Comparison of ENCODE assay signal across 15 cellular contexts in the genomic region with DNA sequence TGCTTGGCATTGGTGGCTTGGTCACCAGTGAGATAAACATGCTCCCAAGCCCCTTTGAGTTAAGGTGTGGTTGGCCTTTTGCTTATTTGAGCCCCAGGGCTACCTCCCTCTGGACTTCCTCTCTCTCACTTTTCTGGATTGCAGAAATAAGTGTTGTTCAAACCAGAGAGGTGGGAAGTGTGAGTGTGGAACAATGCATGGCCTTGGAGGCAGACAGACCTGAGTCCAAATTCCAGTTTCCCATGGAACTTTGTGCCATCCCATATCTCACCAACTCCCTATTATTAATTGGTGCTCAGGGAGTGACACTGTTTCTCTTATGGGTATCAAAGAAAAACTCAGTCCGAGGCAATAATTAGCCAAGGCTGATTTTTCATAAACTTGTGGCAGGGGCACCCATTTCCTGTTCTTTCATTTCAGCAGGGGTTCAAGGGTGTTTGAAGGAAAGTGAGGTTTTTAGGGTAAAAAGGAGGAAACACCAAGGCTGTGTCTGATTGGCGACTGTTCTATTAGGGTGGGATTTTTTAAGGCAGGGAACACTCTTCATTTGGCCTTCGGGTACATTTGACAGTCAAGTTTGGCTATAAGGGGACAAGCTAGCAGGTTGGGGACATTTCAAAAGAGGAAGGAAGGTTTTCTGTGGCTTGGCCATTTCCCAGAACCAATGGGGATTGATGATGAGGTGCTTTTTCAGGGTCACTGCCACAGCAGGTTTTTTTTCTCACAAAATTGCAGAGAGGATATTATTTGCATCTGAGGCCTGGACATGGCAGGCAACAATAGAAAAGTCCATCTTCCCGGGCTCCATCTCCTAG.
DNase-seq lines count a peak whose midpoint lies in the region; ATAC-seq and TF ChIP-seq lines count a peak whose summit lies in the region.
"Had no signal": no experiment of that assay in that cellular context is flagged by ENCODE, and none has a peak within 500 bp of the region (broad histone marks: within the 10 kb centered on the region; RNA-seq: fewer than 3 reads in every experiment).

No MANE protein-coding gene starts in this region.

- H3K4me1 ChIP-seq in BLaER1 treated with 17β-estradiol and CSF1 and Interleukin-3, amounts not matched to agents 10 nM and 100 nM = peaks cover 30 to 57% (median 42%) of the 10 kb centered on the region in 10 experiments

- H3K4me2 ChIP-seq in BLaER1 treated with 17β-estradiol and CSF1 and Interleukin-3, amounts not matched to agents 10 nM and 100 nM = peak overlapping the region; percentile 23 to 79 (median 60); a peak in 21 of 22 replicates
- H3K4me2 ChIP-seq: KMS-11 had no signal

- H3K9me3 ChIP-seq in BLaER1 treated with 17β-estradiol and CSF1 and Interleukin-3, amounts not matched to agents 10 nM and 100 nM (replicated peaks in 1 of 11) = peaks cover 0 to 13% (median 0%) of the 10 kb centered on the region in 11 experiments; a peak in 1 of 22 replicates

- H3K9me3 Mint-ChIP-seq in HFFc6 = peaks cover 39% of the 10 kb centered on the region
- H3K9me3 Mint-ChIP-seq: activated T-cell treated with anti-CD3 and anti-CD28 coated beads, Interleukin-2, amount 50 U/mL, for 24 hours; brain had no signal

- no peaks in the 10 kb centered on the region for H4K20me1 ChIP-seq in BLaER1 treated with 17β-estradiol and CSF1 and Interleukin-3, amounts not matched to agents 10 nM and 100 nM

- no peaks in the 10 kb centered on the region for H3K27me3 ChIP-seq in BLaER1 treated with 17β-estradiol and CSF1 and Interleukin-3, amounts not matched to agents 10 nM and 100 nM

- no peaks in the 10 kb centered on the region for H3K36me3 ChIP-seq in BLaER1 treated with 17β-estradiol and CSF1 and Interleukin-3, amounts not matched to agents 10 nM and 100 nM

- no peaks in the 10 kb centered on the region for H3K27me3 Mint-ChIP-seq in HFFc6 (ENCODE audit: insufficient read depth)

- TF ChIP-seq CTCF in HFFc6 (IDR thresholded peaks at IDR 0.05) = no peak

- no peak overlapping the region for H3K4me3 Mint-ChIP-seq in HFFc6
- H3K4me3 Mint-ChIP-seq: activated T-cell treated with anti-CD3 and anti-CD28 coated beads, Interleukin-2, amount 50 U/mL, for 24 hours; brain had no signal

- no peak overlapping the region for H3K27ac Mint-ChIP-seq in HFFc6
- H3K27ac Mint-ChIP-seq: activated T-cell treated with anti-CD3 and anti-CD28 coated beads, Interleukin-2, amount 50 U/mL, for 24 hours; brain had no signal

- no peaks in the 10 kb centered on the region for H3K36me3 Mint-ChIP-seq in HFFc6 (ENCODE audit: low read depth)
- H3K36me3 Mint-ChIP-seq: brain had no signal

- H3K27ac ChIP-seq in BLaER1 treated with 17β-estradiol and CSF1 and Interleukin-3, amounts not matched to agents 10 nM and 100 nM = peak overlapping the region in 2 of 11 experiments; percentile 12 to 19; a peak in 2 of 22 replicates
- H3K27ac ChIP-seq: KMS-11 had no signal

- no peak overlapping the region for H3K9ac ChIP-seq in BLaER1 treated with 17β-estradiol and CSF1 and Interleukin-3, amounts not matched to agents 10 nM and 100 nM
- H3K9ac ChIP-seq: KMS-11 had no signal

- DNase-seq in NCI-H146 treated with DMSO at 0.1 percent for 48 hours (lab: John Stamatoyannopoulos, UW; ENCODE audit: unreplicated experiment) = no peak
- DNase-seq in stimulated activated CD4-positive, alpha-beta T cell treated with anti-CD3 and anti-CD28 coated beads, Interleukin-1b, Interleukin-23, amount 100 ng/mL, for 48 hours = no peak
- DNase-seq in NCI-H82 treated with DMSO at 0.1 percent for 48 hours (lab: John Stamatoyannopoulos, UW; ENCODE audit: unreplicated experiment) = no peak
- no peak for DNase-seq in HFFc6
- DNase-seq: activated T-cell treated with anti-CD3 and anti-CD28 coated beads, Interleukin-2, amount 50 U/mL, for 24 hours; DND-41; midbrain; NCI-H345 had no signal

- peak; percentile 67 for ATAC-seq in GM19025 (IDR thresholded peaks at IDR 0.05; ENCODE audit: low read depth, unreplicated experiment)
- peak; percentile 77 for ATAC-seq in GM21825 (IDR thresholded peaks at IDR 0.05; ENCODE audit: unreplicated experiment)
- peak; percentile 81 for ATAC-seq in HG03342 (IDR thresholded peaks at IDR 0.05; ENCODE audit: unreplicated experiment)
- ATAC-seq: sciatic nerve had no signal

- H3K4me1 Mint-ChIP-seq in HFFc6 (ENCODE audit: low read depth) = no peaks in the 10 kb centered on the region

- H3K4me3 ChIP-seq in BLaER1 treated with 17β-estradiol and CSF1 and Interleukin-3, amounts not matched to agents 10 nM and 100 nM = no peak overlapping the region
